Comparison of ENCODE assay signal across 13 cellular contexts in genomic region chr10:12389154-12389734, GRCh38. TPM values are rescaled to one million over a fixed set of nuclear protein-coding genes. Genes with fewer than 3 reads are reported as not detected.
A peak's percentile ranks its signal among the peaks of the same experiment; 100 is the strongest.
DNase-seq lines count a peak whose midpoint lies in the region; ATAC-seq and TF ChIP-seq lines count a peak whose summit lies in the region.
"Had no signal": no experiment of that assay in that cellular context is flagged by ENCODE, and none has a peak within 500 bp of the region (broad histone marks: within the 10 kb centered on the region; RNA-seq: fewer than 3 reads in every experiment).

No MANE protein-coding gene starts in this region.

- no peak overlapping the region for H3K4me3 Mint-ChIP-seq in activated T-helper 17 cell treated with anti-CD3 and anti-CD28 coated beads, Interleukin-2, amount 50 U/mL, for 72 hours
- H3K4me3 Mint-ChIP-seq: activated CD4-positive, alpha-beta T cell treated with anti-CD3 and anti-CD28 coated beads for 36 hours had no signal

- H3K4me1 ChIP-seq in tibial artery = peaks cover 0 to 31% (median 25%) of the 10 kb centered on the region in 4 donors

- no peaks in the 10 kb centered on the region for H3K4me1 Mint-ChIP-seq in activated T-helper 17 cell treated with anti-CD3 and anti-CD28 coated beads, Interleukin-2, amount 50 U/mL, for 72 hours

- no peaks in the 10 kb centered on the region for H3K27me3 Mint-ChIP-seq in activated T-helper 17 cell treated with anti-CD3 and anti-CD28 coated beads, Interleukin-2, amount 50 U/mL, for 72 hours
- H3K27me3 Mint-ChIP-seq: activated CD4-positive, alpha-beta T cell treated with anti-CD3 and anti-CD28 coated beads for 36 hours had no signal

- no peaks in the 10 kb centered on the region for H3K9me3 ChIP-seq in tibial artery

- no peaks in the 10 kb centered on the region for H3K36me3 Mint-ChIP-seq in activated T-helper 17 cell treated with anti-CD3 and anti-CD28 coated beads, Interleukin-2, amount 50 U/mL, for 72 hours (ENCODE audit: low read depth)

- intact Hi-C loops in left colon (cut with DNase I, micrococcal nuclease) = no loop called here
- intact Hi-C loops in tibial artery (cut with DNase I; ENCODE audit: low total_unique reads) = no loop called here

- ATAC-seq in activated T-helper 17 cell treated with anti-CD3 and anti-CD28 coated beads, Interleukin-2, amount 50 U/mL, for 72 hours (replicated peaks) = no peak
- peak; percentile 87 for ATAC-seq in left colon
- ATAC-seq in HG02571 (IDR thresholded peaks at IDR 0.05; ENCODE audit: unreplicated experiment) = no peak
- ATAC-seq: activated CD4-positive, alpha-beta T cell treated with anti-CD3 and anti-CD28 coated beads for 36 hours had no signal

- no peaks in the 10 kb centered on the region for H3K36me3 ChIP-seq in tibial artery

- H3K9me3 Mint-ChIP-seq in activated T-helper 17 cell treated with anti-CD3 and anti-CD28 coated beads, Interleukin-2, amount 50 U/mL, for 72 hours = peaks cover 5% of the 10 kb centered on the region

- peak; percentile 49 for DNase-seq in activated CD8-positive, alpha-beta memory T cell treated with anti-CD3 and anti-CD28 coated beads for 24 hours
- DNase-seq in activated CD8-positive, alpha-beta memory T cell treated with anti-CD3 and anti-CD28 coated beads, Interleukin-2, amount 50 U/mL, for 4 hours = no peak
- peak; percentile 54 for DNase-seq in left colon
- peak; percentile 44 to 85 for DNase-seq in tibial artery
- DNase-seq in Ammon's horn (ENCODE audit: low spot score) = no peak
- DNase-seq in NCI-H128 (lab: John Stamatoyannopoulos, UW; ENCODE audit: unreplicated experiment) = no peak
- DNase-seq: activated CD4-positive, alpha-beta T cell treated with anti-CD3 and anti-CD28 coated beads for 36 hours; cortex of kidney; H7; IMR-90; NCI-H226 had no signal

- peak overlapping the region; percentile 7 for H3K27ac Mint-ChIP-seq in activated T-helper 17 cell treated with anti-CD3 and anti-CD28 coated beads, Interleukin-2, amount 50 U/mL, for 72 hours
- H3K27ac Mint-ChIP-seq: activated CD4-positive, alpha-beta T cell treated with anti-CD3 and anti-CD28 coated beads for 36 hours had no signal

- H3K27me3 ChIP-seq in tibial artery = no peaks in the 10 kb centered on the region

- H3K27ac ChIP-seq in tibial artery = peak overlapping the region; percentile 48 to 62

- no peak for TF ChIP-seq CTCF in tibial artery (IDR thresholded peaks at IDR 0.05)

- no peak overlapping the region for H3K4me3 ChIP-seq in tibial artery

RNA-seq across cellular contexts. Expression of gene CAMK1D, which starts 39.9 kb away (rescaled TPM):
- 10 to 100 TPM; 10.9 to 20.7 TPM for total RNA-seq in activated T-helper 17 cell treated with anti-CD3 and anti-CD28 coated beads, Interleukin-2, amount 50 U/mL, for 72 hours
- total RNA-seq in left colon = 10 to 100 TPM; 42.5 to 50.7 TPM

Comparison
In these comparisons a context has a peak if more than half of its experiments do, and no peak if none do; other contexts are left out.
1. DNase-seq: peak in activated CD8-positive, alpha-beta memory T cell treated with anti-CD3 and anti-CD28 coated beads for 24 hours (single experiment), left colon (2 of 2) and tibial artery (2 of 2); none in activated CD8-positive, alpha-beta memory T cell treated with anti-CD3 and anti-CD28 coated beads, Interleukin-2, amount 50 U/mL, for 4 hours (single experiment), Ammon's horn (single experiment) and NCI-H128 (single experiment).